ENCODE assay signal across 9 cellular contexts in the genomic region with DNA sequence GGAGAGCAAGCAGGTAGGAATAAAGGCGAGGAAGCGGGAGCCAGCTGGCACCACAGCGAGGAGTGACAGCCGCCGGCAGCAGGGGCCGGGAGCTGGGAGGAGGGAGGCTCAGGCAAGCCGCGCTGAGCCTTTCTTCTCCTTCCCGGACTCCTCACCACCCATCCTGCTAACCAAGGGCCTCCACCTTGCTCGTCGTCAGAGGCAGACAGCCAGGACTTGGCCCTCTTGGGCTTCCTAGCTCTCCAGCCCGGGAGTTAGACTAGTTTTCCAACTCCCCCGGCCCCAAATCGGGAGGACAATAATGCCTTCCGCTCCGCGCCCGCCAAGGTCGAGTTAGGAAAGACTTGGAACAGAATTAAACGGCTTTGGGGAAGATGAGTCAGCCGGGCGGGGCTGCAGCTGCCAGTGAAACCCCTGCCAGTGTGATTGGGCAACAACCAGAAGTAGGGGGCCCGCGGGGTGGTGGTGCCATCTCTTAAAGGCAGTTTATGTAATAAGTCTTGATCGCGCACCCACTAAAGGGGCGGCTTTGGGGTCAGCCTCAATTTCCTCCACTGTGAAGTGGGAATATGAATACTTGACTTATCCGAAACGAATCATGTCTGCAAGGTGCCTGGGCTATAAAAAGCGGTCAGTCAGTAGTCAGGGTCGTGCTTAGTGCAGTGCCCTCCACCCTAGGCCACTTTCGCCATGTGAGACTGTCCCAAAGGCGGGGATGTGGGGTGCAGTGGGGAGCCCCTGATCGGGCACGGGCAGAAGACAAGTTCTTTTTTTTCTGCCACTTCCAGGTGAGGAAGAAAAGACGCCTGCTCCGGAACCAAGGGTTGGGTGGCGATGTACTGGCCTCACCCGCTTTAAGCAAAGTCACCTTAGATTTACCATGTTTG. TPM values are rescaled to one million over a fixed set of nuclear protein-coding genes. Genes with fewer than 3 reads are reported as not detected.
A peak's percentile ranks its signal among the peaks of the same experiment; 100 is the strongest.
DNase-seq lines count a peak whose midpoint lies in the region; ATAC-seq and TF ChIP-seq lines count a peak whose summit lies in the region.
"Had no signal": no experiment of that assay in that cellular context is flagged by ENCODE, and none has a peak within 500 bp of the region (broad histone marks: within the 10 kb centered on the region; RNA-seq: fewer than 3 reads in every experiment).

No MANE protein-coding gene starts in this region.

- H3K4me3 Mint-ChIP-seq in activated naive CD8-positive, alpha-beta T cell treated with anti-CD3 and anti-CD28 coated beads, Interleukin-2, amount 50 U/mL, for 24 hours: peak overlapping the region; percentile 79

- no peaks in the 10 kb centered on the region for H3K36me3 Mint-ChIP-seq in activated naive CD8-positive, alpha-beta T cell treated with anti-CD3 and anti-CD28 coated beads, Interleukin-2, amount 50 U/mL, for 24 hours (ENCODE audit: low read depth)

- H3K36me3 ChIP-seq in heart right ventricle: no peaks in the 10 kb centered on the region

- peaks cover 34% of the 10 kb centered on the region for H3K4me1 Mint-ChIP-seq in activated naive CD8-positive, alpha-beta T cell treated with anti-CD3 and anti-CD28 coated beads, Interleukin-2, amount 50 U/mL, for 24 hours

- WGBS in heart right ventricle, 2 donors: 12 to 20% methylated on average over 33 to 39 of the region's 39 CpGs

- peak overlapping the region; percentile 64 for H3K27ac Mint-ChIP-seq in activated naive CD8-positive, alpha-beta T cell treated with anti-CD3 and anti-CD28 coated beads, Interleukin-2, amount 50 U/mL, for 24 hours

- peaks cover 0 to 68% (median 0%) of the 10 kb centered on the region in 7 donors for H3K27me3 ChIP-seq in heart right ventricle

- TF ChIP-seq CTCF in heart right ventricle (IDR thresholded peaks at IDR 0.05): no peak

- H3K27me3 Mint-ChIP-seq in activated naive CD8-positive, alpha-beta T cell treated with anti-CD3 and anti-CD28 coated beads, Interleukin-2, amount 50 U/mL, for 24 hours: peaks cover 9% of the 10 kb centered on the region

- intact Hi-C loops in heart right ventricle (cut with DNase I): loop anchor here in 2 of 10 donors (5.0 to 10.0 kb wide), 2 partner anchors 124 to 126 kb away; no protein-coding TSS in a partner anchor
- intact Hi-C loops in posterior vena cava (cut with DNase I): no loop called here

- no peaks in the 10 kb centered on the region for H3K9me3 ChIP-seq in heart right ventricle

- peaks cover 0 to 30% (median 11%) of the 10 kb centered on the region in 9 donors for H3K4me1 ChIP-seq in heart right ventricle

- peak overlapping the region; percentile 6 to 53 (median 48) for H3K4me3 ChIP-seq in heart right ventricle

- H3K27ac ChIP-seq in heart right ventricle: peak overlapping the region in 6 of 10 donors; percentile 26 to 74 (median 32)
- H3K27ac ChIP-seq: C4-2B had no signal

- DNase-seq in NCI-H1417 (lab: John Stamatoyannopoulos, UW) (peak in 2 of 3 experiments; percentile 65 to 69), NCI-H1417 treated with DMSO at 0.1 percent for 48 hours (lab: John Stamatoyannopoulos, UW) (no peak), NCI-H460 (ENCODE audit: extremely low read depth, low read depth) (peak; percentile 58), heart right ventricle (peak; percentile 18 to 56), posterior vena cava (ENCODE audit: low spot score) (peak; percentile 93), middle frontal gyrus (ENCODE audit: extremely low spot score, low spot score) (no peak)
- DNase-seq in activated naive CD8-positive, alpha-beta T cell treated with anti-CD3 and anti-CD28 coated beads, Interleukin-2, amount 50 U/mL, for 24 hours: peak; percentile 40

- ATAC-seq in activated naive CD8-positive, alpha-beta T cell treated with anti-CD3 and anti-CD28 coated beads, Interleukin-2, amount 50 U/mL, for 24 hours: peak; percentile 40
- ATAC-seq in heart right ventricle: peak in 6 of 8 donors; percentile 53 to 77 (median 57)
- ATAC-seq in GM18868 (IDR thresholded peaks at IDR 0.05; ENCODE audit: unreplicated experiment): no peak

- no peaks in the 10 kb centered on the region for H3K9me3 Mint-ChIP-seq in activated naive CD8-positive, alpha-beta T cell treated with anti-CD3 and anti-CD28 coated beads, Interleukin-2, amount 50 U/mL, for 24 hours

RNA-seq across cellular contexts. Expression of gene HSD17B10, which starts 6.7 kb away (rescaled TPM):
- total RNA-seq in NCI-H460 (2014; rRNA removed; shearing (Covaris generic)): 151 and 173 TPM in 2 replicates
- 209 and 291 TPM in 2 replicates for polyA plus RNA-seq in NCI-H460 (2014; cell fraction: nucleus; rRNA removed)
- total RNA-seq in heart right ventricle (100 to 1,000 TPM in 5 of 10 donors, 10 to 100 TPM in 5; 43.9 to 126 (median 105) TPM), posterior vena cava (10 to 100 TPM; 67.7 to 72.7 TPM)
- polyA plus RNA-seq in heart right ventricle: 100 to 1,000 TPM in 1 of 2 donors, 10 to 100 TPM in 1; 64.7 to 212 TPM

RNA-seq across cellular contexts. Expression of gene RIBC1, which starts 18.2 kb away (rescaled TPM):
- 1.2 and 1.5 TPM in 2 replicates for total RNA-seq in NCI-H460 (2014; rRNA removed; shearing (Covaris generic))
- polyA plus RNA-seq in NCI-H460 (2014; cell fraction: nucleus; rRNA removed): 0.67 and 3.8 TPM in 2 replicates
- total RNA-seq in heart right ventricle (1 to 10 TPM in 2 of 10 donors, under 1 TPM in 8; 0.28 to 1.6 (median 0.52) TPM), posterior vena cava (under 1 TPM; 0.19 to 0.56 TPM)
- under 1 TPM; 0.44 to 0.58 TPM for polyA plus RNA-seq in heart right ventricle

RNA-seq across cellular contexts. Expression of gene SMC1A, which starts 18.4 kb away (rescaled TPM):
- 46.4 and 47.8 TPM in 2 replicates for total RNA-seq in NCI-H460 (2014; rRNA removed; shearing (Covaris generic))
- polyA plus RNA-seq in NCI-H460 (2014; cell fraction: nucleus; rRNA removed): 33.7 and 44.5 TPM in 2 replicates
- total RNA-seq in heart right ventricle: 10 to 100 TPM; 27.4 to 55.1 (median 35.8) TPM
- polyA plus RNA-seq in heart right ventricle: 10 to 100 TPM in 1 of 2 donors, 1 to 10 TPM in 1; 9.5 to 22.4 TPM
- total RNA-seq in posterior vena cava: 10 to 100 TPM; 46.2 to 52.0 TPM

Comparison
In these comparisons a context has a peak if more than half of its experiments do, and no peak if none do; other contexts are left out.
1. DNase-seq: peak in NCI-H1417 (2 of 3), NCI-H460 (single experiment), activated naive CD8-positive, alpha-beta T cell treated with anti-CD3 and anti-CD28 coated beads, Interleukin-2, amount 50 U/mL, for 24 hours (single experiment), heart right ventricle (2 of 2) and posterior vena cava (single experiment); none in NCI-H1417 treated with DMSO at 0.1 percent for 48 hours (single experiment) and middle frontal gyrus (single experiment).